Comparison of ENCODE assay signal across 35 cellular contexts in genomic region chr13:92433386-92433785, GRCh38.
DNase-seq lines count a peak whose midpoint lies in the region; ATAC-seq, FAIRE-seq and TF ChIP-seq lines count a peak whose summit lies in the region.
"Had no signal": no experiment of that assay in that cellular context is flagged by ENCODE, and none has a peak within 500 bp of the region (broad histone marks: within the 10 kb centered on the region; RNA-seq: fewer than 3 reads in every experiment).

No MANE protein-coding gene starts in this region.

- no peaks in the 10 kb centered on the region for H3K9me1 ChIP-seq in K562 (ENCODE audit: control insufficient read depth, insufficient read depth, low read length)

- no peak for TF ChIP-seq CTCF in K562 (IDR thresholded peaks at IDR 0.05 in 2 of 3, conservative IDR thresholded peaks at IDR 0.05 in 1 of 3; ENCODE audit: insufficient read depth in 2 of 3, low read depth in 1 of 3, low read length in 3 of 3)
- no peak for TF ChIP-seq CTCF in RWPE1 (conservative IDR thresholded peaks at IDR 0.05; ENCODE audit: low read depth)

- CTCF ChIA-PET in K562 (lab: Yijun Ruan, JAX; ENCODE audit: low intra/inter-chr PET ratio) (no interaction called here), RWPE1 (lab: Yijun Ruan, JAX) (interaction anchor here (0.5 kb wide), 1 partner anchor 8 kb away, joined by 3 read pairs; no protein-coding TSS in a partner anchor)

- TF ChIP-seq POLR2A in K562 (conservative IDR thresholded peaks at IDR 0.05) = no peak

- POLR2A ChIA-PET in K562 (lab: Yijun Ruan, JAX) (interaction anchor here (0.6 kb wide), 2 partner anchors 13 to 17 kb away, joined by 3 read pairs; no protein-coding TSS in a partner anchor), RWPE1 (lab: Yijun Ruan, JAX; ENCODE audit: low non-redundant PET) (no interaction called here)

- no peaks in the 10 kb centered on the region for H3K4me1 ChIP-seq in K562 (replicated peaks in 1 of 2; ENCODE audit: control insufficient read depth in 2 of 2, insufficient read depth in 2 of 2, low read length in 2 of 2)
- H3K4me1 ChIP-seq: A549; BE2C; BLaER1; BLaER1 treated with 17β-estradiol and CSF1 and Interleukin-3, amounts not matched to agents 10 nM and 100 nM; Caco-2 had no signal

- H3K27me3 ChIP-seq in K562 (ENCODE audit: control insufficient read depth in 2 of 2, insufficient read depth in 2 of 2, low read length in 2 of 2) = no peaks in the 10 kb centered on the region
- H3K27me3 ChIP-seq: BE2C; BLaER1; BLaER1 treated with 17β-estradiol and CSF1 and Interleukin-3, amounts not matched to agents 10 nM and 100 nM had no signal

- no peak overlapping the region for H3K4me2 ChIP-seq in K562 (ENCODE audit: insufficient read depth, low read length)
- H3K4me2 ChIP-seq: A549; BLaER1; BLaER1 treated with 17β-estradiol and CSF1 and Interleukin-3, amounts not matched to agents 10 nM and 100 nM had no signal

- intact Hi-C loops in K562 (cut with micrococcal nuclease) = no loop called here

- no peaks in the 10 kb centered on the region for H3K36me3 ChIP-seq in K562 (ENCODE audit: control insufficient read depth, insufficient read depth, low read length)
- H3K36me3 ChIP-seq: BE2C; BLaER1; BLaER1 treated with 17β-estradiol and CSF1 and Interleukin-3, amounts not matched to agents 10 nM and 100 nM had no signal

- DNase-seq in NCI-H226 (peak; percentile 82), amniotic epithelial cell (ENCODE audit: low read depth) (peak; percentile 76), K562 (ENCODE audit: extremely low read depth in 1 of 4, low spot score in 3 of 4) (no peak), iris pigment epithelial cell (ENCODE audit: low read depth) (peak; percentile 0), RWPE1 (ENCODE audit: low spot score) (no peak), NCI-H82 treated with DMSO at 0.1 percent for 48 hours (lab: John Stamatoyannopoulos, UW; ENCODE audit: unreplicated experiment) (no peak), frontal cortex (ENCODE audit: low spot score in 2 of 2) (no peak)
- DNase-seq: 8988T; ACHN; AML-193; BE2C; C1 segment of cervical spinal cord; Caco-2; Calu3; CD4-positive, alpha-beta memory T cell; CD4-positive, alpha-beta T cell; CD4-positive, CD25-positive, alpha-beta regulatory T cell; CD8-positive, alpha-beta memory T cell; CD8-positive, alpha-beta T cell; COR-L47; DMS 273 treated with DMSO at 0.1 percent for 48 hours; DMS153; DMS53; DMS79; DMS79 treated with DMSO at 0.1 percent for 48 hours; DND-41; EL had no signal

- H3K79me2 ChIP-seq in K562 (ENCODE audit: control insufficient read depth, insufficient read depth, low read length) = no peaks in the 10 kb centered on the region

- no peak for ATAC-seq in K562
- ATAC-seq in activated CD4-positive, CD25-positive, alpha-beta regulatory T cell treated with anti-CD3 and anti-CD28 coated beads, Interleukin-2, amount 50 U/mL, for 24 hours = no peak
- ATAC-seq: A549; CD8-positive, alpha-beta T cell had no signal

- in situ Hi-C loops in K562 (cut with MboI) = no loop called here

- 2% methylated on average over 3 of the region's 3 CpGs for WGBS in K562 (ENCODE audit: insufficient coverage, low coverage, missing lambda C conversion rate)

- no peak overlapping the region for H3K4me3 ChIP-seq in K562
- H3K4me3 ChIP-seq: A549; BLaER1; BLaER1 treated with 17β-estradiol and CSF1 and Interleukin-3, amounts not matched to agents 10 nM and 100 nM had no signal

- no peak for TF ChIP-seq RAD21 in K562 (CRISPR knock-in tag; conservative IDR thresholded peaks at IDR 0.05 in 1 of 2, IDR thresholded peaks at IDR 0.05 in 1 of 2)

- H3K9ac ChIP-seq in K562 (ENCODE audit: insufficient read depth in 1 of 2, low read depth in 2 of 2, low read length in 2 of 2) = no peak overlapping the region
- H3K9ac ChIP-seq: BLaER1; BLaER1 treated with 17β-estradiol and CSF1 and Interleukin-3, amounts not matched to agents 10 nM and 100 nM had no signal

- no peaks in the 10 kb centered on the region for H4K20me1 ChIP-seq in K562 (replicated peaks; ENCODE audit: control insufficient read depth, insufficient read depth, low read length)
- H4K20me1 ChIP-seq: BLaER1 had no signal

- H2AFZ ChIP-seq in K562 (ENCODE audit: low read depth, low read length) = no peak overlapping the region

- H3K27ac ChIP-seq in K562 (ENCODE audit: extremely low read depth, low read depth, low read length) = no peak overlapping the region
- H3K27ac ChIP-seq in RWPE1 = no peak overlapping the region
- H3K27ac ChIP-seq: 22Rv1; A549; BLaER1; BLaER1 treated with 17β-estradiol and CSF1 and Interleukin-3, amounts not matched to agents 10 nM and 100 nM; C4-2B had no signal

- 0 out of 2 replicates have a peak, but pooled peaks cover 3% of the 10 kb centered on the region for H3K9me3 ChIP-seq in K562 (replicated peaks; ENCODE audit: control insufficient read depth, insufficient read depth, low read depth, low read length)
- H3K9me3 ChIP-seq: A549; BE2C; BLaER1; BLaER1 treated with 17β-estradiol and CSF1 and Interleukin-3, amounts not matched to agents 10 nM and 100 nM; Caco-2 had no signal

- no peak for TF ChIP-seq EP300 in K562 (IDR thresholded peaks at IDR 0.05; ENCODE audit: low read length)

- BruUV-seq in K562 (replicated peaks; lab: Mats Ljungman, UMichigan) = no TSS peak

- FAIRE-seq in K562 (lab: Jason Lieb, UNC) = no peak
- no peak for FAIRE-seq in frontal cortex (lab: Jason Lieb, UNC)
- FAIRE-seq: A204.1, A549, D721Med had no signal

TF ChIP-seq in K562, 482 proteins besides CTCF, POLR2A, EP300 and RAD21:
- TF ChIP-seq CEBPB (tag; IDR thresholded peaks at IDR 0.05) (peak; percentile 29; the same call in 1 of the 2 replicates), PCBP1 (IDR thresholded peaks at IDR 0.05; ENCODE audit: low read depth, low read length, poor library complexity, severe bottlenecking) (no peak), MNT (conservative IDR thresholded peaks at IDR 0.05) (no peak), STAT5A (IDR thresholded peaks at IDR 0.05; ENCODE audit: borderline replicate concordance, low read length) (0 out of 2 replicates have a peak, but pooled peaks have one; percentile 5), POLR2B (IDR thresholded peaks at IDR 0.05; ENCODE audit: low read depth, partially characterized antibody) (no peak)

Comparison
In these comparisons a context has a peak if more than half of its experiments do, and no peak if none do; other contexts are left out.
1. DNase-seq: peak in NCI-H226 (single experiment), amniotic epithelial cell (single experiment) and iris pigment epithelial cell (single experiment); none in K562 (0 of 4), RWPE1 (single experiment), NCI-H82 treated with DMSO at 0.1 percent for 48 hours (single experiment) and frontal cortex (0 of 2).